In the genomic region with DNA sequence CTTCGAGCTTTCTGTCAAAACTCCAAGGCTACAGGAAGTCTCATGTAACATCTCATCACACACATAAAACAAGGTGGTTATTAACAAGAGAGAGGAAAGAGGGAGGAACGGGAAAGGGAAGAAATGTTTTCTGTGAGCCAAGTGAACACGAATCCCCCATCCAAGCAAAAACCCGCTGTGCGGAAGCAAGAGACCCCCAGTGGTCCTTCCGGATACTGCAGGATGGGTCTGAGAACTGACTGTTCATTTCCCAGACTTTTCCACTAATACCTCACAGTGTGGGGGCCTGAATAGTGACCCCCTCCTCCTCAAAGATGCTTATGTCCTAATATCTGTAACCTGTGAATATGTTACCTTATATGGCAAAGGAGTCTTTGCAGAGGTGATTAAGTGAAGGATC, we compare ENCODE assay signal across 9 cellular contexts. TPM values are rescaled to one million over a fixed set of nuclear protein-coding genes. Genes with fewer than 3 reads are reported as not detected.
DNase-seq lines count a peak whose midpoint lies in the region; ATAC-seq, FAIRE-seq and TF ChIP-seq lines count a peak whose summit lies in the region.
"Had no signal": no experiment of that assay in that cellular context is flagged by ENCODE, and none has a peak within 500 bp of the region (broad histone marks: within the 10 kb centered on the region; RNA-seq: fewer than 3 reads in every experiment).

No MANE protein-coding gene starts in this region.

- H3K4me1 Mint-ChIP-seq in HFFc6 (ENCODE audit: low read depth), result no peaks in the 10 kb centered on the region
- H3K4me1 Mint-ChIP-seq in astrocyte (ENCODE audit: low read depth, unreplicated experiment), result no peaks in the 10 kb centered on the region

- H3K27me3 ChIP-seq in astrocyte (ENCODE audit: insufficient read depth, low read length) (no peaks in the 10 kb centered on the region), kidney epithelial cell (ENCODE audit: control insufficient read depth, insufficient read depth, low read length) (no peaks in the 10 kb centered on the region), small intestine (ENCODE audit: control insufficient read depth in 2 of 2, insufficient read depth in 2 of 2, low read length in 2 of 2) (no peaks in the 10 kb centered on the region), ovary (no peaks in the 10 kb centered on the region)

- H3K27ac Mint-ChIP-seq in HFFc6 (no peak overlapping the region), astrocyte (ENCODE audit: unreplicated experiment) (no peak overlapping the region)

- no peak for TF ChIP-seq EP300 in ovary (IDR thresholded peaks at IDR 0.05)

- DNase-seq in AG08396 (ENCODE audit: low spot score), result peak; percentile 60
- no peak for DNase-seq in HFFc6
- DNase-seq in astrocyte (ENCODE audit: low read depth), result no peak
- no peak for DNase-seq in kidney epithelial cell (ENCODE audit: low read depth)
- no peak for DNase-seq in COLO668 (lab: John Stamatoyannopoulos, UW; ENCODE audit: unreplicated experiment)
- no peak for DNase-seq in small intestine
- DNase-seq in ovary, result no peak

- 47 to 79% (median 65%) methylated on average over 6 of the region's 6 CpGs for WGBS in small intestine, 3 donors
- WGBS in ovary, 3 donors, result 6 to 8% (median 7%) methylated on average over 6 of the region's 6 CpGs

- H3K9me3 Mint-ChIP-seq in HFFc6, result no peaks in the 10 kb centered on the region
- H3K9me3 Mint-ChIP-seq in astrocyte (ENCODE audit: unreplicated experiment), result no peaks in the 10 kb centered on the region

- H3K27me3 Mint-ChIP-seq in HFFc6 (ENCODE audit: insufficient read depth) (peaks cover 22% of the 10 kb centered on the region), astrocyte (ENCODE audit: low read depth, unreplicated experiment) (peaks cover 5% of the 10 kb centered on the region)

- H3K9me3 ChIP-seq in astrocyte (ENCODE audit: insufficient read depth, low read depth, low read length) (no peaks in the 10 kb centered on the region), small intestine (ENCODE audit: control insufficient read depth, low read depth) (no peaks in the 10 kb centered on the region), ovary (no peaks in the 10 kb centered on the region)

- peak; percentile 75 for FAIRE-seq in astrocyte (lab: Jason Lieb, UNC)
- FAIRE-seq in small intestine (lab: Jason Lieb, UNC), result no peak
- FAIRE-seq: colon had no signal

- H3K4me3 Mint-ChIP-seq in HFFc6 (no peak overlapping the region), astrocyte (ENCODE audit: unreplicated experiment) (no peak overlapping the region)

- TF ChIP-seq CTCF in HFFc6 (IDR thresholded peaks at IDR 0.05) (peak; percentile 76), astrocyte (IDR thresholded peaks at IDR 0.05; ENCODE audit: insufficient read depth, low read depth, low read length) (peak; percentile 76), kidney epithelial cell (IDR thresholded peaks at IDR 0.05; ENCODE audit: insufficient read depth, low read length, poor library complexity, severe bottlenecking) (peak; percentile 76), ovary (IDR thresholded peaks at IDR 0.05) (no peak)

- H3K9ac ChIP-seq in astrocyte (ENCODE audit: low read length), result no peak overlapping the region

- H3K36me3 Mint-ChIP-seq in HFFc6 (ENCODE audit: low read depth) (no peaks in the 10 kb centered on the region), astrocyte (ENCODE audit: low read depth, unreplicated experiment) (no peaks in the 10 kb centered on the region)

- intact Hi-C loops in ovary (cut with DNase I), result loop anchor here in 1 of 4 donors (10.0 kb wide), 1 partner anchor 291 kb away; no protein-coding TSS in a partner anchor

- no peaks in the 10 kb centered on the region for H3K36me3 ChIP-seq in astrocyte (ENCODE audit: insufficient read depth, low read length)
- H3K36me3 ChIP-seq in kidney epithelial cell (ENCODE audit: control insufficient read depth, insufficient read depth, low read length), result no peaks in the 10 kb centered on the region
- H3K36me3 ChIP-seq in small intestine (ENCODE audit: control insufficient read depth in 2 of 2, insufficient read depth in 2 of 2, low read length in 2 of 2), result no peaks in the 10 kb centered on the region
- H3K36me3 ChIP-seq in ovary, result no peaks in the 10 kb centered on the region

- no peak for ATAC-seq in GM18909 (IDR thresholded peaks at IDR 0.05; ENCODE audit: poor library complexity, unreplicated experiment)

- no peaks in the 10 kb centered on the region for H4K20me1 ChIP-seq in astrocyte (ENCODE audit: insufficient read depth, low read length)

- no peak overlapping the region for H3K4me3 ChIP-seq in astrocyte (ENCODE audit: insufficient read depth, low read depth, low read length)
- H3K4me3 ChIP-seq in kidney epithelial cell (ENCODE audit: low read depth, low read length), result no peak overlapping the region
- H3K4me3 ChIP-seq in small intestine (ENCODE audit: low read depth in 1 of 2, low read length in 2 of 2), result no peak overlapping the region
- no peak overlapping the region for H3K4me3 ChIP-seq in ovary

- no peak overlapping the region for H3K27ac ChIP-seq in astrocyte (ENCODE audit: low read depth, low read length)
- H3K27ac ChIP-seq in small intestine (ENCODE audit: low read depth in 1 of 2, low read length in 1 of 2), result no peak overlapping the region
- no peak overlapping the region for H3K27ac ChIP-seq in ovary

- H3K79me2 ChIP-seq in astrocyte (ENCODE audit: insufficient read depth, low read length), result no peaks in the 10 kb centered on the region

- H2AFZ ChIP-seq in astrocyte (ENCODE audit: low read depth, low read length), result peak overlapping the region; percentile 28

- H3K4me1 ChIP-seq in astrocyte (ENCODE audit: insufficient read depth, low read length), result no peaks in the 10 kb centered on the region
- no peaks in the 10 kb centered on the region for H3K4me1 ChIP-seq in small intestine (ENCODE audit: control insufficient read depth in 2 of 2, insufficient read depth in 1 of 2, low read depth in 1 of 2, low read length in 1 of 2)
- H3K4me1 ChIP-seq in ovary (ENCODE audit: insufficient read depth), result no peaks in the 10 kb centered on the region

- no peak for TF ChIP-seq POLR2A in ovary (IDR thresholded peaks at IDR 0.05)

- no peak overlapping the region for H3K4me2 ChIP-seq in astrocyte (ENCODE audit: low read length)

RNA-seq across cellular contexts. Expression of a gene that starts 19.0 kb away (rescaled TPM):
- not detected for total RNA-seq in HFFc6 (2021; fragmentation: NEBNext Ultra II Directional; extraction: Animal tissue kit (Norgen Biotek cat#: 25700))
- total RNA-seq in astrocyte (not detected in 2 replicates), kidney epithelial cell (not detected in 2 replicates), ovary (under 1 TPM in 2 of 7 donors, not detected in 5; 0.05 to 0.17 TPM)
- polyA plus RNA-seq in small intestine (under 1 TPM in 1 of 3 donors, not detected in 2; 0.43 TPM), ovary (under 1 TPM in 1 of 2 donors, not detected in 1; 0.04 TPM)

RNA-seq across cellular contexts. Expression of a gene that starts 20.0 kb away (rescaled TPM):
- total RNA-seq in HFFc6 (2021; fragmentation: NEBNext Ultra II Directional; extraction: Animal tissue kit (Norgen Biotek cat#: 25700)), result 10 to 100 TPM; 79.7 to 95.4 (median 85.3) TPM
- total RNA-seq in astrocyte (120 and 149 TPM in 2 replicates), kidney epithelial cell (178 and 225 TPM in 2 replicates), ovary (100 to 1,000 TPM in 2 of 7 donors, 10 to 100 TPM in 5; 28.1 to 119 (median 91.7) TPM)
- polyA plus RNA-seq in small intestine (100 to 1,000 TPM; 215 to 423 (median 340) TPM), ovary (100 to 1,000 TPM in 1 of 2 donors, 10 to 100 TPM in 1; 41.1 to 107 TPM)

RNA-seq across cellular contexts. Expression of a gene that starts 58.1 kb away (rescaled TPM):
- total RNA-seq in HFFc6 (2021; fragmentation: NEBNext Ultra II Directional; extraction: Animal tissue kit (Norgen Biotek cat#: 25700)), result not detected
- 0.31 TPM in 1 of 2 replicates, not detected in the other for total RNA-seq in astrocyte
- not detected in 2 replicates for total RNA-seq in kidney epithelial cell
- polyA plus RNA-seq in small intestine, result 10 to 100 TPM in 1 of 3 donors, 1 to 10 TPM in 2; 6.2 to 11.9 (median 6.8) TPM
- under 1 TPM in 5 of 7 donors, not detected in 2; 0.13 to 0.35 (median 0.15) TPM for total RNA-seq in ovary
- under 1 TPM in 1 of 2 donors, not detected in 1; 0.02 TPM for polyA plus RNA-seq in ovary

Comparison
In these comparisons a context has a peak if more than half of its experiments do, and no peak if none do; other contexts are left out.
1. CTCF ChIP-seq: peak in HFFc6 (single experiment), astrocyte (single experiment) and kidney epithelial cell (single experiment); none in ovary (0 of 3).